In the genomic region with DNA sequence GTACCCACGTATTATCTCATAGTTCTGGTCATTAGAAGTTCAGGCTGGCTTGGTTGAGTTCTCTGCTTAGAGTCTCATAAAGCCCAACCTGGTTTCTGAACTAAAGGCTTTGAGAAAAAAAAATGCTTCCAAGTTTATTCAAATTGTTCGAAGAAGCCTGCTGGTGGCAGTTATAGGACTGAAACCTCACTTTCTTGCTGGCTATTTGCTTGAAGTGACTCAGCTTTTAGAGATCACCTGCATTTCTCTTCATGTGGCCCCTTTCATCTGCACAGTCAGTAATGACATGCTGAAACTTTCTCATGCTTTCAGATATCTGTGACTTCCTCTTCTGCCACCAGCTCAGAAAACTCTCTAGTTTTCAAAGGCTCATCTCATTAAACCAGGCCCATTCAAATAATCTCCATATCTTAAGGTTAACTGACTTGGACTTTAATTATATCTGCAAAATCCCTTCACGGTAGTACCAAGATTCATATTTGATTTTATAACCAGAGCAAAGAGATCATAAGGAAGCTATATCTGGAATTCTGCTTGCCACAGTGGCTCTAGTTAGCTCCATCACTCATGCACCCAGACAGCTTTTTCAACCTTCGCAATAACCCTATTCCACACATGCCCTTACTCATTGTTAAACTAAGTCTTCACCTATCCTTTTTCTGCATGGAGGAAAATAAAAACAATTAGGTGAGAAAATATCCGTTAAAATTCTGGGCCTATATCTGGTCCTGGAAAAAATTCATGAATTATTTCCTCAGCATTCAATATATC, we compare ENCODE assay signal across 1 cellular context.
TF ChIP-seq lines count a peak whose summit lies in the region.

No MANE protein-coding gene starts in this region.

TF ChIP-seq in GM12878, 131 proteins besides CTCF, POLR2A, EP300 and RAD21 (continued from another document and continues in another):
- TF ChIP-seq SMAD5 (IDR thresholded peaks at IDR 0.05; ENCODE audit: low read depth) (no peak), NR2C1 (IDR thresholded peaks at IDR 0.05) (no peak), HDGF (IDR thresholded peaks at IDR 0.05) (no peak), RCOR1 (conservative IDR thresholded peaks at IDR 0.05; ENCODE audit: low read depth, low read length) (peak; percentile 87; the same call in 1 of the 2 replicates), GABPA (IDR thresholded peaks at IDR 0.05; ENCODE audit: low read depth) (peak; percentile 63), SMARCA5 (IDR thresholded peaks at IDR 0.05) (no peak), FOXK2 (IDR thresholded peaks at IDR 0.05) (no peak), ZNF622 (IDR thresholded peaks at IDR 0.05) (no peak), SIN3A (IDR thresholded peaks at IDR 0.05; ENCODE audit: low read depth, low read length) (no peak), IKZF2 (IDR thresholded peaks at IDR 0.05) (peak; percentile 95), RAD51 (IDR thresholded peaks at IDR 0.05) (peak; percentile 79), CBFB (IDR thresholded peaks at IDR 0.05; ENCODE audit: low read depth) (peak; percentile 7; the same call in 1 of the 2 replicates), PAX8 (IDR thresholded peaks at IDR 0.05) (no peak), RB1 (IDR thresholded peaks at IDR 0.05; ENCODE audit: borderline replicate concordance) (no peak), CBX3 (IDR thresholded peaks at IDR 0.05; ENCODE audit: borderline replicate concordance, low read depth) (no peak), IKZF1 (conservative IDR thresholded peaks at IDR 0.05) (peak; percentile 91), LARP7 (IDR thresholded peaks at IDR 0.05) (no peak), NR2C2 (IDR thresholded peaks at IDR 0.05; ENCODE audit: borderline replicate concordance, control insufficient read depth, insufficient read length, low read depth) (no peak), MTA3 (IDR thresholded peaks at IDR 0.05; ENCODE audit: borderline replicate concordance, low read length) (no peak), YY1 (IDR thresholded peaks at IDR 0.05; ENCODE audit: low read depth, low read length) (no peak; the same call in none of the 2 replicates), NFIC (IDR thresholded peaks at IDR 0.05; ENCODE audit: low read depth, low read length) (peak; percentile 99), ZNF24 (IDR thresholded peaks at IDR 0.05) (peak; percentile 56), CHD2 (IDR thresholded peaks at IDR 0.05; ENCODE audit: borderline replicate concordance, low read depth, low read length) (peak; percentile 66; the same call in 1 of the 2 replicates), KLF5 (IDR thresholded peaks at IDR 0.05; ENCODE audit: partially characterized antibody) (no peak), NR2F1 (conservative IDR thresholded peaks at IDR 0.05) (peak; percentile 53), MEF2B (IDR thresholded peaks at IDR 0.05; ENCODE audit: partially characterized antibody, poor library complexity, severe bottlenecking) (peak; percentile 87), RUNX3 (IDR thresholded peaks at IDR 0.05; ENCODE audit: low read length) (peak; percentile 93), RELA (IDR thresholded peaks at IDR 0.05; ENCODE audit: borderline replicate concordance, partially characterized antibody) (no peak), PML (IDR thresholded peaks at IDR 0.05; ENCODE audit: low read length) (peak; percentile 63; the same call in 1 of the 2 replicates), SMC3 (IDR thresholded peaks at IDR 0.05; ENCODE audit: borderline replicate concordance, low read length) (no peak; the same call in 1 of the 2 replicates), EGR1 (IDR thresholded peaks at IDR 0.05; ENCODE audit: borderline replicate concordance in 1 of 2, low read depth in 2 of 2, low read length in 2 of 2) (no peak), RBBP5 (conservative IDR thresholded peaks at IDR 0.05) (no peak)
- TF ChIP-seq, protein P1, sequence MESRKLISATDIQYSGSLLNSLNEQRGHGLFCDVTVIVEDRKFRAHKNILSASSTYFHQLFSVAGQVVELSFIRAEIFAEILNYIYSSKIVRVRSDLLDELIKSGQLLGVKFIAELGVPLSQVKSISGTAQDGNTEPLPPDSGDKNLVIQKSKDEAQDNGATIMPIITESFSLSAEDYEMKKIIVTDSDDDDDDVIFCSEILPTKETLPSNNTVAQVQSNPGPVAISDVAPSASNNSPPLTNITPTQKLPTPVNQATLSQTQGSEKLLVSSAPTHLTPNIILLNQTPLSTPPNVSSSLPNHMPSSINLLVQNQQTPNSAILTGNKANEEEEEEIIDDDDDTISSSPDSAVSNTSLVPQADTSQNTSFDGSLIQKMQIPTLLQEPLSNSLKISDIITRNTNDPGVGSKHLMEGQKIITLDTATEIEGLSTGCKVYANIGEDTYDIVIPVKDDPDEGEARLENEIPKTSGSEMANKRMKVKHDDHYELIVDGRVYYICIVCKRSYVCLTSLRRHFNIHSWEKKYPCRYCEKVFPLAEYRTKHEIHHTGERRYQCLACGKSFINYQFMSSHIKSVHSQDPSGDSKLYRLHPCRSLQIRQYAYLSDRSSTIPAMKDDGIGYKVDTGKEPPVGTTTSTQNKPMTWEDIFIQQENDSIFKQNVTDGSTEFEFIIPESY (IDR thresholded peaks at IDR 0.05): no peak
- TF ChIP-seq, protein P2, sequence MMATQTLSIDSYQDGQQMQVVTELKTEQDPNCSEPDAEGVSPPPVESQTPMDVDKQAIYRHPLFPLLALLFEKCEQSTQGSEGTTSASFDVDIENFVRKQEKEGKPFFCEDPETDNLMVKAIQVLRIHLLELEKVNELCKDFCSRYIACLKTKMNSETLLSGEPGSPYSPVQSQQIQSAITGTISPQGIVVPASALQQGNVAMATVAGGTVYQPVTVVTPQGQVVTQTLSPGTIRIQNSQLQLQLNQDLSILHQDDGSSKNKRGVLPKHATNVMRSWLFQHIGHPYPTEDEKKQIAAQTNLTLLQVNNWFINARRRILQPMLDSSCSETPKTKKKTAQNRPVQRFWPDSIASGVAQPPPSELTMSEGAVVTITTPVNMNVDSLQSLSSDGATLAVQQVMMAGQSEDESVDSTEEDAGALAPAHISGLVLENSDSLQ (IDR thresholded peaks at IDR 0.05): peak; percentile 63
- TF ChIP-seq, protein P3, sequence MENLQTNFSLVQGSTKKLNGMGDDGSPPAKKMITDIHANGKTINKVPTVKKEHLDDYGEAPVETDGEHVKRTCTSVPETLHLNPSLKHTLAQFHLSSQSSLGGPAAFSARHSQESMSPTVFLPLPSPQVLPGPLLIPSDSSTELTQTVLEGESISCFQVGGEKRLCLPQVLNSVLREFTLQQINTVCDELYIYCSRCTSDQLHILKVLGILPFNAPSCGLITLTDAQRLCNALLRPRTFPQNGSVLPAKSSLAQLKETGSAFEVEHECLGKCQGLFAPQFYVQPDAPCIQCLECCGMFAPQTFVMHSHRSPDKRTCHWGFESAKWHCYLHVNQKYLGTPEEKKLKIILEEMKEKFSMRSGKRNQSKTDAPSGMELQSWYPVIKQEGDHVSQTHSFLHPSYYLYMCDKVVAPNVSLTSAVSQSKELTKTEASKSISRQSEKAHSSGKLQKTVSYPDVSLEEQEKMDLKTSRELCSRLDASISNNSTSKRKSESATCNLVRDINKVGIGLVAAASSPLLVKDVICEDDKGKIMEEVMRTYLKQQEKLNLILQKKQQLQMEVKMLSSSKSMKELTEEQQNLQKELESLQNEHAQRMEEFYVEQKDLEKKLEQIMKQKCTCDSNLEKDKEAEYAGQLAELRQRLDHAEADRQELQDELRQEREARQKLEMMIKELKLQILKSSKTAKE (IDR thresholded peaks at IDR 0.05; ENCODE audit: low read depth, poor library complexity, severe bottlenecking): peak; percentile 90
- TF ChIP-seq, protein P4, sequence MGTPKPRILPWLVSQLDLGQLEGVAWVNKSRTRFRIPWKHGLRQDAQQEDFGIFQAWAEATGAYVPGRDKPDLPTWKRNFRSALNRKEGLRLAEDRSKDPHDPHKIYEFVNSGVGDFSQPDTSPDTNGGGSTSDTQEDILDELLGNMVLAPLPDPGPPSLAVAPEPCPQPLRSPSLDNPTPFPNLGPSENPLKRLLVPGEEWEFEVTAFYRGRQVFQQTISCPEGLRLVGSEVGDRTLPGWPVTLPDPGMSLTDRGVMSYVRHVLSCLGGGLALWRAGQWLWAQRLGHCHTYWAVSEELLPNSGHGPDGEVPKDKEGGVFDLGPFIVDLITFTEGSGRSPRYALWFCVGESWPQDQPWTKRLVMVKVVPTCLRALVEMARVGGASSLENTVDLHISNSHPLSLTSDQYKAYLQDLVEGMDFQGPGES (IDR thresholded peaks at IDR 0.05): no peak
- TF ChIP-seq, protein P5, sequence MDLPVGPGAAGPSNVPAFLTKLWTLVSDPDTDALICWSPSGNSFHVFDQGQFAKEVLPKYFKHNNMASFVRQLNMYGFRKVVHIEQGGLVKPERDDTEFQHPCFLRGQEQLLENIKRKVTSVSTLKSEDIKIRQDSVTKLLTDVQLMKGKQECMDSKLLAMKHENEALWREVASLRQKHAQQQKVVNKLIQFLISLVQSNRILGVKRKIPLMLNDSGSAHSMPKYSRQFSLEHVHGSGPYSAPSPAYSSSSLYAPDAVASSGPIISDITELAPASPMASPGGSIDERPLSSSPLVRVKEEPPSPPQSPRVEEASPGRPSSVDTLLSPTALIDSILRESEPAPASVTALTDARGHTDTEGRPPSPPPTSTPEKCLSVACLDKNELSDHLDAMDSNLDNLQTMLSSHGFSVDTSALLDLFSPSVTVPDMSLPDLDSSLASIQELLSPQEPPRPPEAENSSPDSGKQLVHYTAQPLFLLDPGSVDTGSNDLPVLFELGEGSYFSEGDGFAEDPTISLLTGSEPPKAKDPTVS (IDR thresholded peaks at IDR 0.05; ENCODE audit: low read depth, low read length): no peak
- TF ChIP-seq, protein P6, sequence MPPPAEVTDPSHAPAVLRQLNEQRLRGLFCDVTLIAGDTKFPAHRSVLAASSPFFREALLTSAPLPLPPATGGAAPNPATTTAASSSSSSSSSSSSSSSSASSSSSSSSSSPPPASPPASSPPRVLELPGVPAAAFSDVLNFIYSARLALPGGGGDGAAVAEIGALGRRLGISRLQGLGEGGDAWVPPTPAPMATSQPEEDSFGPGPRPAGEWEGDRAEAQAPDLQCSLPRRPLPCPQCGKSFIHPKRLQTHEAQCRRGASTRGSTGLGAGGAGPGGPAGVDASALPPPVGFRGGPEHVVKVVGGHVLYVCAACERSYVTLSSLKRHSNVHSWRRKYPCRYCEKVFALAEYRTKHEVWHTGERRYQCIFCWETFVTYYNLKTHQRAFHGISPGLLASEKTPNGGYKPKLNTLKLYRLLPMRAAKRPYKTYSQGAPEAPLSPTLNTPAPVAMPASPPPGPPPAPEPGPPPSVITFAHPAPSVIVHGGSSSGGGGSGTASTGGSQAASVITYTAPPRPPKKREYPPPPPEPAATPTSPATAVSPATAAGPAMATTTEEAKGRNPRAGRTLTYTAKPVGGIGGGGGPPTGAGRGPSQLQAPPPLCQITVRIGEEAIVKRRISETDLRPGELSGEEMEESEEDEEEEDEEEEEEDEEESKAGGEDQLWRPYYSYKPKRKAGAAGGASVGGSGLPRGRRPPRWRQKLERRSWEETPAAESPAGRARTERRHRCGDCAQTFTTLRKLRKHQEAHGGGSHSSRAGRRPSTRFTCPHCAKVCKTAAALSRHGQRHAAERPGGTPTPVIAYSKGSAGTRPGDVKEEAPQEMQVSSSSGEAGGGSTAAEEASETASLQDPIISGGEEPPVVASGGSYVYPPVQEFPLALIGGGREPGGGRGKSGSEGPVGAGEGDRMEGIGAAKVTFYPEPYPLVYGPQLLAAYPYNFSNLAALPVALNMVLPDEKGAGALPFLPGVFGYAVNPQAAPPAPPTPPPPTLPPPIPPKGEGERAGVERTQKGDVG (CRISPR knock-in tag; IDR thresholded peaks at IDR 0.05): no peak
- TF ChIP-seq, protein P7, sequence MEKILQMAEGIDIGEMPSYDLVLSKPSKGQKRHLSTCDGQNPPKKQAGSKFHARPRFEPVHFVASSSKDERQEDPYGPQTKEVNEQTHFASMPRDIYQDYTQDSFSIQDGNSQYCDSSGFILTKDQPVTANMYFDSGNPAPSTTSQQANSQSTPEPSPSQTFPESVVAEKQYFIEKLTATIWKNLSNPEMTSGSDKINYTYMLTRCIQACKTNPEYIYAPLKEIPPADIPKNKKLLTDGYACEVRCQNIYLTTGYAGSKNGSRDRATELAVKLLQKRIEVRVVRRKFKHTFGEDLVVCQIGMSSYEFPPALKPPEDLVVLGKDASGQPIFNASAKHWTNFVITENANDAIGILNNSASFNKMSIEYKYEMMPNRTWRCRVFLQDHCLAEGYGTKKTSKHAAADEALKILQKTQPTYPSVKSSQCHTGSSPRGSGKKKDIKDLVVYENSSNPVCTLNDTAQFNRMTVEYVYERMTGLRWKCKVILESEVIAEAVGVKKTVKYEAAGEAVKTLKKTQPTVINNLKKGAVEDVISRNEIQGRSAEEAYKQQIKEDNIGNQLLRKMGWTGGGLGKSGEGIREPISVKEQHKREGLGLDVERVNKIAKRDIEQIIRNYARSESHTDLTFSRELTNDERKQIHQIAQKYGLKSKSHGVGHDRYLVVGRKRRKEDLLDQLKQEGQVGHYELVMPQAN (conservative IDR thresholded peaks at IDR 0.05): no peak
- TF ChIP-seq, protein P8, sequence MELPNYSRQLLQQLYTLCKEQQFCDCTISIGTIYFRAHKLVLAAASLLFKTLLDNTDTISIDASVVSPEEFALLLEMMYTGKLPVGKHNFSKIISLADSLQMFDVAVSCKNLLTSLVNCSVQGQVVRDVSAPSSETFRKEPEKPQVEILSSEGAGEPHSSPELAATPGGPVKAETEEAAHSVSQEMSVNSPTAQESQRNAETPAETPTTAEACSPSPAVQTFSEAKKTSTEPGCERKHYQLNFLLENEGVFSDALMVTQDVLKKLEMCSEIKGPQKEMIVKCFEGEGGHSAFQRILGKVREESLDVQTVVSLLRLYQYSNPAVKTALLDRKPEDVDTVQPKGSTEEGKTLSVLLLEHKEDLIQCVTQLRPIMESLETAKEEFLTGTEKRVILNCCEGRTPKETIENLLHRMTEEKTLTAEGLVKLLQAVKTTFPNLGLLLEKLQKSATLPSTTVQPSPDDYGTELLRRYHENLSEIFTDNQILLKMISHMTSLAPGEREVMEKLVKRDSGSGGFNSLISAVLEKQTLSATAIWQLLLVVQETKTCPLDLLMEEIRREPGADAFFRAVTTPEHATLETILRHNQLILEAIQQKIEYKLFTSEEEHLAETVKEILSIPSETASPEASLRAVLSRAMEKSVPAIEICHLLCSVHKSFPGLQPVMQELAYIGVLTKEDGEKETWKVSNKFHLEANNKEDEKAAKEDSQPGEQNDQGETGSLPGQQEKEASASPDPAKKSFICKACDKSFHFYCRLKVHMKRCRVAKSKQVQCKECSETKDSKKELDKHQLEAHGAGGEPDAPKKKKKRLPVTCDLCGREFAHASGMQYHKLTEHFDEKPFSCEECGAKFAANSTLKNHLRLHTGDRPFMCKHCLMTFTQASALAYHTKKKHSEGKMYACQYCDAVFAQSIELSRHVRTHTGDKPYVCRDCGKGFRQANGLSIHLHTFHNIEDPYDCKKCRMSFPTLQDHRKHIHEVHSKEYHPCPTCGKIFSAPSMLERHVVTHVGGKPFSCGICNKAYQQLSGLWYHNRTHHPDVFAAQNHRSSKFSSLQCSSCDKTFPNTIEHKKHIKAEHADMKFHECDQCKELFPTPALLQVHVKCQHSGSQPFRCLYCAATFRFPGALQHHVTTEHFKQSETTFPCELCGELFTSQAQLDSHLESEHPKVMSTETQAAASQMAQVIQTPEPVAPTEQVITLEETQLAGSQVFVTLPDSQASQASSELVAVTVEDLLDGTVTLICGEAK (IDR thresholded peaks at IDR 0.05; ENCODE audit: borderline replicate concordance): no peak
- TF ChIP-seq, protein P9, sequence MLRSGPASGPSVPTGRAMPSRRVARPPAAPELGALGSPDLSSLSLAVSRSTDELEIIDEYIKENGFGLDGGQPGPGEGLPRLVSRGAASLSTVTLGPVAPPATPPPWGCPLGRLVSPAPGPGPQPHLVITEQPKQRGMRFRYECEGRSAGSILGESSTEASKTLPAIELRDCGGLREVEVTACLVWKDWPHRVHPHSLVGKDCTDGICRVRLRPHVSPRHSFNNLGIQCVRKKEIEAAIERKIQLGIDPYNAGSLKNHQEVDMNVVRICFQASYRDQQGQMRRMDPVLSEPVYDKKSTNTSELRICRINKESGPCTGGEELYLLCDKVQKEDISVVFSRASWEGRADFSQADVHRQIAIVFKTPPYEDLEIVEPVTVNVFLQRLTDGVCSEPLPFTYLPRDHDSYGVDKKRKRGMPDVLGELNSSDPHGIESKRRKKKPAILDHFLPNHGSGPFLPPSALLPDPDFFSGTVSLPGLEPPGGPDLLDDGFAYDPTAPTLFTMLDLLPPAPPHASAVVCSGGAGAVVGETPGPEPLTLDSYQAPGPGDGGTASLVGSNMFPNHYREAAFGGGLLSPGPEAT (IDR thresholded peaks at IDR 0.05; ENCODE audit: low read depth): peak; percentile 92
